In genomic region chr14:64986578-64987571, GRCh38 we compare ENCODE assay signal across 8 cellular contexts.
DNase-seq lines count a peak whose midpoint lies in the region; ATAC-seq and TF ChIP-seq lines count a peak whose summit lies in the region.

TSS of gene FNTB (plus strand) at chr14:64986895. CDS start at chr14:64986954, 59 bp downstream.

- DNase-seq in DMS114 treated with DMSO at 0.1 percent for 48 hours (lab: John Stamatoyannopoulos, UW; ENCODE audit: unreplicated experiment) (peak; percentile 95), HuH-7.5 (ENCODE audit: low spot score) (peak; percentile 81), activated T-cell treated with anti-CD3 and anti-CD28 coated beads for 1 hour (ENCODE audit: low read depth) (peak; percentile 83), epidermal melanocyte (ENCODE audit: insufficient read length, low spot score) (peak; percentile 95), middle frontal gyrus (ENCODE audit: extremely low spot score, low spot score) (peak; percentile 92)
- peak; percentile 85 to 88 for DNase-seq in stimulated activated CD8-positive, alpha-beta memory T cell treated with anti-CD3 and anti-CD28 coated beads, Interleukin-2, amount 100 ng/mL, for 48 hours (ENCODE audit: low read depth in 2 of 2)

- H3K9me3 ChIP-seq in OCI-LY3 (ENCODE audit: insufficient read depth, low read length): no peaks in the 10 kb centered on the region

- H2AFZ ChIP-seq in OCI-LY3 (ENCODE audit: low read depth, low read length): peak within 1 kb of the TSS; percentile 95

- TF ChIP-seq CTCF in OCI-LY3 (IDR thresholded peaks at IDR 0.05; ENCODE audit: low read depth, low read length): peak; percentile 66

- H3K27ac ChIP-seq in OCI-LY3 (ENCODE audit: low read length): peak within 1 kb of the TSS; percentile 64

- H3K4me2 ChIP-seq in OCI-LY3 (ENCODE audit: low read length): peak within 1 kb of the TSS; percentile 97

- peaks cover 17% of the 10 kb centered on the region for H3K4me1 ChIP-seq in OCI-LY3 (ENCODE audit: low read length)

- no peaks in the 10 kb centered on the region for H4K20me1 ChIP-seq in OCI-LY3 (ENCODE audit: insufficient read depth, low read length)

- peak; percentile 86 for ATAC-seq in GM21526 (IDR thresholded peaks at IDR 0.05; ENCODE audit: low FRiP score, unreplicated experiment)

- H3K27me3 ChIP-seq in OCI-LY3 (ENCODE audit: low read depth, low read length): peaks cover 12% of the 10 kb centered on the region; the same call in 1 of the 2 replicates

- peaks cover 28% of the 10 kb centered on the region for H3K79me2 ChIP-seq in OCI-LY3 (ENCODE audit: low read length)

- H3K9ac ChIP-seq in OCI-LY3 (ENCODE audit: low read length): peak within 1 kb of the TSS; percentile 73

- H3K4me3 ChIP-seq in OCI-LY3 (ENCODE audit: low read length): peak within 1 kb of the TSS; percentile 86

- H3K36me3 ChIP-seq in OCI-LY3 (replicated peaks; ENCODE audit: low read depth, low read length): no peaks in the 10 kb centered on the region

Comparison
In these comparisons a context has a peak if more than half of its experiments do, and no peak if none do; other contexts are left out.
1. Peak in every context shown above with its lines: DNase-seq, ATAC-seq, H3K4me3 ChIP-seq and H3K27ac ChIP-seq.